20 cellular contexts compared by ENCODE assay signal in the genomic region with DNA sequence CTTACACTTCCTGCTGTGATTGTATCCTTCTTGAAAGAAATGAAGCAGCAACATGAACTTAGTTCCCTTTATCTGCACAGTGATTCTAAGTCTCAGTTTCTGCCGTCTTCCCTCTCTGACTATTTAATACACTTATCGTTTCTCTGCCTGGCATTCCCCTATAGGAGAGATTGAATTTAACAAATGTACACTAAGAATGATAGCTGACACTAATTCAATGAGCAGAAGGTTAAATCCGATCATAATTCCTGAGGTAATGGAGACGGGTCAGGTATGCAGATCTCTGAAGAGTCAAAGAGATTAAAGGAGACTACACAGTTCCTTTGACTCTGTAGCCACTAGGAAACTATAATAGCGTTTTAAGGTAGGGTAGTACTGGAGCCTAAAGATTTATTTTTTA.
"Had no signal": no experiment of that assay in that cellular context is flagged by ENCODE, and none has a peak within 500 bp of the region (broad histone marks: within the 10 kb centered on the region; RNA-seq: fewer than 3 reads in every experiment).

No MANE protein-coding gene starts in this region.

- H3K9me3 ChIP-seq: colonic mucosa, ovary, psoas muscle, tibial nerve had no signal

- H3K27ac ChIP-seq: colonic mucosa, left ventricle myocardium inferior, ovary, psoas muscle, tibial nerve had no signal

- H3K4me3 ChIP-seq: colonic mucosa, left ventricle myocardium inferior, ovary, psoas muscle, tibial nerve had no signal

- H3K27ac Mint-ChIP-seq: activated CD4-positive, alpha-beta T cell treated with anti-CD3 and anti-CD28 coated beads, Interleukin-2, amount 10 ng/mL, durations not matched to agents 7 days and 5 days; activated CD8-positive, alpha-beta T cell treated with anti-CD3 and anti-CD28 coated beads, Interleukin-2, amount 10 ng/mL, durations not matched to agents 7 days and 5 days; activated naive CD4-positive, alpha-beta T cell treated with anti-CD3 and anti-CD28 coated beads, Interleukin-2, amount 10 ng/mL, durations not matched to agents 7 days and 5 days; activated naive CD8-positive, alpha-beta T cell treated with anti-CD3 and anti-CD28 coated beads, Interleukin-2, amount 50 U/mL, for 24 hours; nephron progenitor cell; stimulated activated naive CD8-positive, alpha-beta T cell treated with anti-CD3 and anti-CD28 coated beads, Interleukin-15, Interleukin-2, amounts not matched to agents 100 ng/mL and 50 ng/mL, for 24 hours had no signal

- ATAC-seq: activated CD4-positive, CD25-positive, alpha-beta regulatory T cell treated with anti-CD3 and anti-CD28 coated beads, Interleukin-2, amount 50 U/mL, for 24 hours; activated CD8-positive, alpha-beta T cell treated with anti-CD3 and anti-CD28 coated beads, Interleukin-2, amount 10 ng/mL, durations not matched to agents 7 days and 5 days; activated naive CD8-positive, alpha-beta T cell treated with anti-CD3 and anti-CD28 coated beads, Interleukin-2, amount 50 U/mL, for 24 hours; psoas muscle; right cardiac atrium had no signal

- H3K36me3 Mint-ChIP-seq: activated naive CD4-positive, alpha-beta T cell treated with anti-CD3 and anti-CD28 coated beads, Interleukin-2, amount 10 ng/mL, durations not matched to agents 7 days and 5 days had no signal

- H3K4me3 Mint-ChIP-seq: activated CD4-positive, alpha-beta T cell treated with anti-CD3 and anti-CD28 coated beads, Interleukin-2, amount 10 ng/mL, durations not matched to agents 7 days and 5 days; activated CD8-positive, alpha-beta T cell treated with anti-CD3 and anti-CD28 coated beads, Interleukin-2, amount 10 ng/mL, durations not matched to agents 7 days and 5 days; activated naive CD4-positive, alpha-beta T cell treated with anti-CD3 and anti-CD28 coated beads, Interleukin-2, amount 10 ng/mL, durations not matched to agents 7 days and 5 days; activated naive CD8-positive, alpha-beta T cell treated with anti-CD3 and anti-CD28 coated beads, Interleukin-2, amount 50 U/mL, for 24 hours; central memory CD8-positive, alpha-beta T cell; nephron progenitor cell; stimulated activated naive CD8-positive, alpha-beta T cell treated with anti-CD3 and anti-CD28 coated beads, Interleukin-15, Interleukin-2, amounts not matched to agents 100 ng/mL and 50 ng/mL, for 24 hours had no signal

- H3K27me3 ChIP-seq: colonic mucosa, ovary, tibial nerve had no signal

- DNase-seq: activated CD4-positive, alpha-beta T cell treated with anti-CD3 and anti-CD28 coated beads, Interleukin-2, amount 10 ng/mL, durations not matched to agents 7 days and 5 days; activated CD8-positive, alpha-beta T cell treated with anti-CD3 and anti-CD28 coated beads, Interleukin-2, amount 10 ng/mL, durations not matched to agents 7 days and 5 days; activated effector memory CD4-positive, alpha-beta T cell treated with Interleukin-2 at 50 U/mL for 16 hours; activated naive CD4-positive, alpha-beta T cell treated with anti-CD3 and anti-CD28 coated beads, Interleukin-2, amount 10 ng/mL, durations not matched to agents 7 days and 5 days; activated naive CD8-positive, alpha-beta T cell treated with anti-CD3 and anti-CD28 coated beads, Interleukin-2, amount 50 U/mL, for 24 hours; activated T-cell treated with anti-CD3 and anti-CD28 coated beads, Interleukin-2, amount 50 U/mL, for 48 hours; anterior cingulate cortex; colonic mucosa; head of caudate nucleus; left ventricle myocardium inferior; mammary epithelial cell; nephron progenitor cell; ovary; psoas muscle; right cardiac atrium; T1000 had no signal

- H3K4me1 ChIP-seq: colonic mucosa, left ventricle myocardium inferior, psoas muscle, tibial nerve had no signal

- H3K36me3 ChIP-seq: colonic mucosa, left ventricle myocardium inferior, ovary, tibial nerve had no signal

- H3K4me1 Mint-ChIP-seq: activated CD4-positive, alpha-beta T cell treated with anti-CD3 and anti-CD28 coated beads, Interleukin-2, amount 10 ng/mL, durations not matched to agents 7 days and 5 days; activated naive CD4-positive, alpha-beta T cell treated with anti-CD3 and anti-CD28 coated beads, Interleukin-2, amount 10 ng/mL, durations not matched to agents 7 days and 5 days; activated naive CD8-positive, alpha-beta T cell treated with anti-CD3 and anti-CD28 coated beads, Interleukin-2, amount 50 U/mL, for 24 hours; central memory CD8-positive, alpha-beta T cell had no signal

- H3K27me3 Mint-ChIP-seq: activated CD4-positive, alpha-beta T cell treated with anti-CD3 and anti-CD28 coated beads, Interleukin-2, amount 10 ng/mL, durations not matched to agents 7 days and 5 days; activated naive CD4-positive, alpha-beta T cell treated with anti-CD3 and anti-CD28 coated beads, Interleukin-2, amount 10 ng/mL, durations not matched to agents 7 days and 5 days; activated naive CD8-positive, alpha-beta T cell treated with anti-CD3 and anti-CD28 coated beads, Interleukin-2, amount 50 U/mL, for 24 hours; central memory CD8-positive, alpha-beta T cell; stimulated activated naive CD8-positive, alpha-beta T cell treated with anti-CD3 and anti-CD28 coated beads, Interleukin-15, Interleukin-2, amounts not matched to agents 100 ng/mL and 50 ng/mL, for 24 hours had no signal
